Comparison of ENCODE assay signal across 8 cellular contexts in the genomic region with DNA sequence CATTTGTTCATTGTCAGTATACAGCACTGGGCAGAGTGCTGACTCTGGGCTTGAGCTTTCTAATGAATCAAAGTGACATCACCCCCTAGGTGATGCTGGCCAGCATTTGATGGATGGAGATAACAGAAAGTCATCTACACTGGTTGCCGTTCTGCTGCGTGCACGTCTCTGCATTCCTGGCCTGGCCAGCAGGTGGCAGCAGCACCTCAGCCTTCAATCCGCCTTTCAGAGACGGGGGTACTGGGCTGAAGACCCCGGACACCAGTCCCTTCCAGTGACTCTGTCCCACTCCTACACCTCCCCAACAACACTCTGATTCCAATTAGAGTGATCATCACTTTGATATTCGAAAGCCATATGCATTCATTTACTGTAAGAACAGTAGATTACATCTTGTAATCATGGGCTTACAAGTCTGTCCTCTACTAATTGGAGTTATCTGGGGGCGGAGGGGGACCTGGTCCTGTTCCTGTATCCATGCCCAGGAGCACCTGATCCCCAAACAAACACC. TPM values are rescaled to one million over a fixed set of nuclear protein-coding genes. Genes with fewer than 3 reads are reported as not detected.
DNase-seq lines count a peak whose midpoint lies in the region; ATAC-seq and TF ChIP-seq lines count a peak whose summit lies in the region.

No MANE protein-coding gene starts in this region.

- 0 out of 2 replicates have a peak overlapping the region, but pooled peaks have one; percentile 6 for H2AFZ ChIP-seq in PC-3 (ENCODE audit: low read length)

- ATAC-seq in PC-3 (peak; percentile 92), upper lobe of left lung (ENCODE audit: low FRiP score in 2 of 2) (peak; percentile 5 to 78)
- ATAC-seq in activated T-cell treated with anti-CD3 and anti-CD28 coated beads, Interleukin-2, amount 50 U/mL, for 4 hours, result peak; percentile 66 to 74

- H3K9ac ChIP-seq in PC-3 (ENCODE audit: low read length), result no peak overlapping the region

- H4K20me1 ChIP-seq in PC-3 (ENCODE audit: low read length), result no peaks in the 10 kb centered on the region

- H3K27me3 Mint-ChIP-seq in activated T-cell treated with anti-CD3 and anti-CD28 coated beads, Interleukin-2, amount 50 U/mL, for 4 hours (ENCODE audit: low read depth), result no peaks in the 10 kb centered on the region

- H3K27me3 ChIP-seq in HAP-1 (ENCODE audit: low read depth) (no peaks in the 10 kb centered on the region), PC-3 (ENCODE audit: low read length) (no peaks in the 10 kb centered on the region), upper lobe of left lung (no peaks in the 10 kb centered on the region)

- H3K79me2 ChIP-seq in PC-3 (ENCODE audit: low read length), result no peaks in the 10 kb centered on the region

- H3K36me3 ChIP-seq in HAP-1 (replicated peaks), result no peaks in the 10 kb centered on the region
- no peaks in the 10 kb centered on the region for H3K36me3 ChIP-seq in PC-3 (ENCODE audit: low read depth, low read length)
- H3K36me3 ChIP-seq in upper lobe of left lung, result no peaks in the 10 kb centered on the region

- TF ChIP-seq CTCF in PC-3 (conservative IDR thresholded peaks at IDR 0.05; ENCODE audit: low read depth, low read length) (peak; percentile 100), fibroblast of pulmonary artery (IDR thresholded peaks at IDR 0.05; ENCODE audit: low read length, missing control alignments) (peak; percentile 99), upper lobe of left lung (IDR thresholded peaks at IDR 0.05) (peak; percentile 92 to 97 (median 94))

- H3K9me2 ChIP-seq in PC-3 (replicated peaks; ENCODE audit: low read length), result no peaks in the 10 kb centered on the region

- intact Hi-C loops in PC-3 (cut with micrococcal nuclease), result loop anchor here (1.0 to 5.0 kb wide), 5 partner anchors 37 to 529 kb away; no protein-coding TSS in a partner anchor

- CTCF ChIA-PET in PC-3 (lab: Charles Lee), result interaction anchor here (0.5 to 3.1 kb wide), 11 partner anchors 10 to 699 kb away, joined by 3 to 46 read pairs (median 5); no protein-coding TSS in a partner anchor

- TF ChIP-seq EP300 in upper lobe of left lung (IDR thresholded peaks at IDR 0.05), result no peak

- no peaks in the 10 kb centered on the region for H3K4me1 Mint-ChIP-seq in activated T-cell treated with anti-CD3 and anti-CD28 coated beads, Interleukin-2, amount 50 U/mL, for 4 hours (ENCODE audit: low read depth)

- H3K4me3 ChIP-seq in HAP-1, result no peak overlapping the region
- H3K4me3 ChIP-seq in PC-3 (ENCODE audit: low read length), result no peak overlapping the region
- H3K4me3 ChIP-seq in fibroblast of pulmonary artery (replicated peaks; ENCODE audit: low read depth, low read length), result no peak overlapping the region
- H3K4me3 ChIP-seq in upper lobe of left lung, result no peak overlapping the region

- H3K4me1 ChIP-seq in HAP-1 (no peaks in the 10 kb centered on the region), PC-3 (ENCODE audit: insufficient read depth, low read length) (no peaks in the 10 kb centered on the region), upper lobe of left lung (peaks cover 0 to 8% (median 0%) of the 10 kb centered on the region in 4 donors)

- no peaks in the 10 kb centered on the region for H3F3A ChIP-seq in PC-3 (ENCODE audit: low read length, unreplicated experiment)

- no peak for TF ChIP-seq POLR2A in upper lobe of left lung (IDR thresholded peaks at IDR 0.05)

- no TSS peak for BruUV-seq in PC-3 (replicated peaks; lab: Mats Ljungman, UMichigan)

- DNase-seq in DMS53 treated with DMSO at 0.1 percent for 48 hours (lab: John Stamatoyannopoulos, UW; ENCODE audit: unreplicated experiment) (peak; percentile 68), HAP-1 (ENCODE audit: low spot score in 2 of 2) (peak; percentile 28 to 72), PC-3 (peak; percentile 78), fibroblast of pulmonary artery (ENCODE audit: low read depth) (peak; percentile 37), nucleus accumbens (lab: John Stamatoyannopoulos, UW) (peak in 41 of 56 donors; percentile 9 to 75 (median 40)), upper lobe of left lung (peak; percentile 52 to 84), GOT3 (lab: John Stamatoyannopoulos, UW) (no peak)
- peak; percentile 47 for DNase-seq in activated T-cell treated with anti-CD3 and anti-CD28 coated beads, Interleukin-2, amount 50 U/mL, for 4 hours

- no peaks in the 10 kb centered on the region for H3K9me3 Mint-ChIP-seq in activated T-cell treated with anti-CD3 and anti-CD28 coated beads, Interleukin-2, amount 50 U/mL, for 4 hours

- no peaks in the 10 kb centered on the region for H3K36me3 Mint-ChIP-seq in activated T-cell treated with anti-CD3 and anti-CD28 coated beads, Interleukin-2, amount 50 U/mL, for 4 hours (ENCODE audit: insufficient read depth)

- in situ Hi-C loops in HAP-1 (cut with MboI; ENCODE audit: low sequenced_read_pairs), result loop anchor here (5.0 to 25.0 kb wide), 3 partner anchors 57 to 957 kb away; a partner anchor contains a TSS

- H3K9me3 ChIP-seq in HAP-1, result no peaks in the 10 kb centered on the region
- no peaks in the 10 kb centered on the region for H3K9me3 ChIP-seq in PC-3 (ENCODE audit: low read length)
- no peaks in the 10 kb centered on the region for H3K9me3 ChIP-seq in upper lobe of left lung

- H3K4me2 ChIP-seq in PC-3 (ENCODE audit: low read length), result no peak overlapping the region

- POLR2A ChIA-PET in PC-3 (lab: Charles Lee; ENCODE audit: unreplicated experiment), result interaction anchor here (0.7 kb wide), 1 partner anchor 55 kb away, joined by 4 read pairs; no protein-coding TSS in a partner anchor

- H3K27ac ChIP-seq in PC-3 (ENCODE audit: low read length) (no peak overlapping the region), upper lobe of left lung (no peak overlapping the region)

- H3K4me3 Mint-ChIP-seq in activated T-cell treated with anti-CD3 and anti-CD28 coated beads, Interleukin-2, amount 50 U/mL, for 4 hours, result no peak overlapping the region

- 4 to 9% methylated on average over 6 to 8 of the region's 8 CpGs for WGBS in upper lobe of left lung, 2 donors

RNA-seq across cellular contexts. Expression of a gene that starts 6.0 kb away (rescaled TPM):
- total RNA-seq in PC-3 (2014; rRNA removed) (not detected in 2 replicates), upper lobe of left lung (under 1 TPM in 1 of 6 donors, not detected in 5; 0.46 TPM)
- total RNA-seq in activated T-cell treated with anti-CD3 and anti-CD28 coated beads, Interleukin-2, amount 50 U/mL, for 4 hours, result not detected

RNA-seq across cellular contexts. Expression of a gene that starts 56.1 kb away (rescaled TPM):
- total RNA-seq in PC-3 (2014; rRNA removed) (83.1 and 109 TPM in 2 replicates), upper lobe of left lung (10 to 100 TPM; 28.3 to 65.7 (median 52.9) TPM)
- total RNA-seq in activated T-cell treated with anti-CD3 and anti-CD28 coated beads, Interleukin-2, amount 50 U/mL, for 4 hours, result 1 to 10 TPM in 1 of 3 donors, under 1 TPM in 2; 0.24 to 1.1 (median 0.30) TPM

Comparison
In these comparisons a context has a peak if more than half of its experiments do, and no peak if none do; other contexts are left out.
1. ATAC-seq: peak in every context shown above with its lines; median percentile 92 in PC-3; 70 in activated T-cell treated with anti-CD3 and anti-CD28 coated beads, Interleukin-2, amount 50 U/mL, for 4 hours; 42 in upper lobe of left lung.
2. RNA of a gene that starts 56.1 kb away (total RNA-seq): 83.1 to 109 TPM in PC-3 and 28.3 to 65.7 TPM in upper lobe of left lung; 0.24 to 1.1 TPM in activated T-cell treated with anti-CD3 and anti-CD28 coated beads, Interleukin-2, amount 50 U/mL, for 4 hours; every median in the first group is over 10 times any median in the second.
3. Peak in every context shown above with its lines, with median percentiles within 50 percentile points of each other: CTCF ChIP-seq.